In the genomic region with DNA sequence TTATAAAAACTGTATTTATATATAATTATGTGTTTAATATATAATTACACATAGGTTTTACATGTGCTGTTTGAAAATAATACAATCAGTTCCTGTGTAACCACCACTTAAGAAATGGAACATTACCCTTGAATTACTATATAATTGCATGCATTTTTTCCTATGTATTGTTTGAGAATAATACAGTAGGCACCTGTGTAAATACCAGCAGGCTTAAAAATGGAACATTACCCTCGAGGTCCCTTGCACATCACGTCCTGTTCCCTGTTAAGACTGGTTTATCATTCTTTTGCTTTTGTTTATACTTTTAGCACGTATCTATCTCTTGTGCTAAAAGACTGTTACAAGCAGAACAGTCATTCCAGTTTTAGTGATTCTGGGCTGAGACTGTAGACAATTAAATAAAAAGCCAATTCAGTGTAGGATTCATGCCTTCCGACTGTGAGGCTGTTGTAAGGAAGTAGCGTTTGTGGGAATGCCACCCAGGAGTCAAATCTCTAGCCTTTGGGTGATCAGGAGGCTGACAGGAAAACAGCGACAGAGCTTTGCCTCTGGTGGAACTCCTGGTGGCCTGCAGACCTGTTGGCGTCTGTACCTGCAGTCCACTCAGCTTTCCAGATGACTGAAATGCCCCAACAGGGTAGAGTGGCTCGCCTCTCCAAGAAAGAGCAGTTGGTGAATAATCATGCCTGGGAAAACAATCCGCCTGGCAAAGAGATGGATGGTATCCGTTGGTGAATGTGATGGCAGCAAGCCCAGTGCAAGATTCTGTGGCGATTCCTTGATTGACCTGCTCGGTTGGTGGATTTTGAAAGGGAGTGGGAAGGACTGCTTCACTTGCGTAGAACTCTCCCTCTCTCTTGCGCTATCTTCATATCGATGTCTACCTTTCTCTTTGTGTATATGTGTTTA, we compare ENCODE assay signal across 18 cellular contexts. TPM values are rescaled to one million over a fixed set of nuclear protein-coding genes. Genes with fewer than 3 reads are reported as not detected.
DNase-seq lines count a peak whose midpoint lies in the region; FAIRE-seq and TF ChIP-seq lines count a peak whose summit lies in the region.
"Had no signal": no experiment of that assay in that cellular context is flagged by ENCODE, and none has a peak within 500 bp of the region (broad histone marks: within the 10 kb centered on the region; RNA-seq: fewer than 3 reads in every experiment).

No MANE protein-coding gene starts in this region.

- H3K4me1 ChIP-seq in endothelial cell of umbilical vein (ENCODE audit: control insufficient read depth, extremely low read depth, insufficient read depth, low read length) (peaks cover under 1% of the 10 kb centered on the region), BE2C (no peaks in the 10 kb centered on the region), GM23248 (ENCODE audit: insufficient read depth) (no peaks in the 10 kb centered on the region), adrenal gland (replicated peaks in 1 of 2) (no peaks in the 10 kb centered on the region)
- H3K4me1 ChIP-seq: ascending aorta, SJCRH30 had no signal

- CTCF ChIA-PET in endothelial cell of umbilical vein (lab: Charles Lee), result interaction anchor here (0.6 to 1.0 kb wide), 2 partner anchors 21 to 596 kb away, joined by 3 to 4 read pairs; no protein-coding TSS in a partner anchor

- H3F3A ChIP-seq in GM23248 (ENCODE audit: insufficient read depth), result no peaks in the 10 kb centered on the region

- H3K27ac ChIP-seq in endothelial cell of umbilical vein (ENCODE audit: insufficient read depth, low read depth, low read length), result no peak overlapping the region
- H3K27ac ChIP-seq in GM23248, result no peak overlapping the region
- H3K27ac ChIP-seq in adrenal gland, result no peak overlapping the region
- H3K27ac ChIP-seq: ascending aorta, heart right ventricle, left ventricle myocardium inferior, SJCRH30 had no signal

- H4K20me1 ChIP-seq in endothelial cell of umbilical vein (replicated peaks; ENCODE audit: control insufficient read depth, extremely low read depth, insufficient read depth, low read length) (no peaks in the 10 kb centered on the region), GM23248 (ENCODE audit: insufficient read depth) (no peaks in the 10 kb centered on the region)

- no peak for TF ChIP-seq CTCF in endothelial cell of umbilical vein (IDR thresholded peaks at IDR 0.05; ENCODE audit: extremely low read depth in 1 of 2, insufficient read depth in 1 of 2, low read depth in 1 of 2, low read length in 2 of 2)
- no peak for TF ChIP-seq CTCF in BE2C (IDR thresholded peaks at IDR 0.05; ENCODE audit: low read depth, low read length)
- no peak for TF ChIP-seq CTCF in adrenal gland (IDR thresholded peaks at IDR 0.05)

- no peaks in the 10 kb centered on the region for H3K27me3 Mint-ChIP-seq in activated T-cell treated with anti-CD3 and anti-CD28 coated beads, Interleukin-2, amount 50 U/mL, for 24 hours
- H3K27me3 Mint-ChIP-seq: type B pancreatic cell had no signal

- H3K4me3 Mint-ChIP-seq in activated T-cell treated with anti-CD3 and anti-CD28 coated beads, Interleukin-2, amount 50 U/mL, for 24 hours, result no peak overlapping the region
- H3K4me3 Mint-ChIP-seq: neural crest cell, type B pancreatic cell had no signal

- H3K4me1 Mint-ChIP-seq in activated T-cell treated with anti-CD3 and anti-CD28 coated beads, Interleukin-2, amount 50 U/mL, for 24 hours (ENCODE audit: low read depth), result peaks cover 5% of the 10 kb centered on the region

- no peak overlapping the region for H3K4me2 ChIP-seq in endothelial cell of umbilical vein (ENCODE audit: insufficient read depth, low read length)
- H3K4me2 ChIP-seq in GM23248 (ENCODE audit: unreplicated experiment), result no peak overlapping the region

- H3K4me3 ChIP-seq in endothelial cell of umbilical vein (replicated peaks in 1 of 3; ENCODE audit: insufficient read depth in 1 of 3, low read depth in 1 of 3, low read length in 3 of 3), result no peak overlapping the region
- H3K4me3 ChIP-seq in BE2C (ENCODE audit: low read depth, low read length), result no peak overlapping the region
- no peak overlapping the region for H3K4me3 ChIP-seq in GM23248
- H3K4me3 ChIP-seq in adrenal gland, result no peak overlapping the region
- H3K4me3 ChIP-seq: ascending aorta, heart right ventricle, left ventricle myocardium inferior, SJCRH30 had no signal

- no peaks in the 10 kb centered on the region for H3K9me2 ChIP-seq in GM23248 (ENCODE audit: insufficient read depth)

- H3K9me3 ChIP-seq in endothelial cell of umbilical vein (replicated peaks; ENCODE audit: control insufficient read depth, insufficient read depth, low read length) (no peaks in the 10 kb centered on the region), BE2C (no peaks in the 10 kb centered on the region), GM23248 (ENCODE audit: low read depth) (no peaks in the 10 kb centered on the region), adrenal gland (replicated peaks in 1 of 3) (no peaks in the 10 kb centered on the region)
- H3K9me3 ChIP-seq: SJCRH30 had no signal

- H3K9me3 Mint-ChIP-seq in activated T-cell treated with anti-CD3 and anti-CD28 coated beads, Interleukin-2, amount 50 U/mL, for 24 hours, result peaks cover 9% of the 10 kb centered on the region

- dilution Hi-C loops in endothelial cell of umbilical vein (cut with MboI; ENCODE audit: extremely low pct_ligation_motif_present, low sequenced_read_pairs), result no loop called here

- 73 to 82% methylated on average over 15 of the region's 15 CpGs for WGBS in GM23248 (ENCODE audit: low coverage in 1 of 2, low lambda C conversion rate in 2 of 2, missing lambda C conversion rate in 2 of 2), 2 experiments
- 84 to 88% (median 86%) methylated on average over 14 to 15 of the region's 15 CpGs for WGBS in adrenal gland, 4 donors

- H3K36me3 Mint-ChIP-seq in activated T-cell treated with anti-CD3 and anti-CD28 coated beads, Interleukin-2, amount 50 U/mL, for 24 hours (ENCODE audit: low read depth), result peaks cover 13% of the 10 kb centered on the region

- BruUV-seq in endothelial cell of umbilical vein (replicated peaks; lab: Mats Ljungman, UMichigan), result TSS peak; percentile 27

- H3K9ac ChIP-seq in endothelial cell of umbilical vein (replicated peaks; ENCODE audit: extremely low read depth, insufficient read depth, low read length), result no peak overlapping the region
- no peak overlapping the region for H3K9ac ChIP-seq in GM23248

- DNase-seq in A172 (ENCODE audit: low spot score) (peak; percentile 63), NCI-H1092 treated with DMSO at 0.1 percent for 48 hours (lab: John Stamatoyannopoulos, UW) (peak; percentile 98), NCI-H345 treated with DMSO at 0.1 percent for 48 hours (lab: John Stamatoyannopoulos, UW; ENCODE audit: unreplicated experiment) (peak; percentile 98), endothelial cell of umbilical vein (ENCODE audit: low read depth, low spot score) (peak; percentile 37), BE2C (no peak), GM23248 (no peak), adrenal gland (no peak)
- DNase-seq in activated T-cell treated with anti-CD3 and anti-CD28 coated beads, Interleukin-2, amount 50 U/mL, for 24 hours, result no peak
- DNase-seq: activated CD4-positive, CD25-positive, alpha-beta regulatory T cell treated with anti-CD3 and anti-CD28 coated beads, Interleukin-2, amount 50 U/mL, for 72 hours; activated T-cell treated with anti-CD3 and anti-CD28 coated beads, Interleukin-2, amount 50 U/mL, for 48 hours; effector CD8-positive, alpha-beta T cell; heart right ventricle; NCI-H1694; SJCRH30 had no signal

- no peaks in the 10 kb centered on the region for H3K36me3 ChIP-seq in endothelial cell of umbilical vein (ENCODE audit: control insufficient read depth in 2 of 2, extremely low read depth in 1 of 2, insufficient read depth in 2 of 2, low read length in 2 of 2)
- H3K36me3 ChIP-seq in BE2C, result no peaks in the 10 kb centered on the region
- no peaks in the 10 kb centered on the region for H3K36me3 ChIP-seq in GM23248 (ENCODE audit: low read depth)
- no peaks in the 10 kb centered on the region for H3K36me3 ChIP-seq in adrenal gland (replicated peaks in 1 of 2)
- H3K36me3 ChIP-seq: ascending aorta, heart right ventricle, left ventricle myocardium inferior, SJCRH30 had no signal

- H3K27me3 ChIP-seq in endothelial cell of umbilical vein (ENCODE audit: control insufficient read depth in 2 of 2, insufficient read depth in 2 of 2, low read length in 2 of 2) (no peaks in the 10 kb centered on the region), BE2C (no peaks in the 10 kb centered on the region), GM23248 (replicated peaks; ENCODE audit: insufficient read depth) (no peaks in the 10 kb centered on the region), adrenal gland (no peaks in the 10 kb centered on the region)
- H3K27me3 ChIP-seq: ascending aorta, heart right ventricle, SJCRH30 had no signal

- H3K79me2 ChIP-seq in endothelial cell of umbilical vein (ENCODE audit: control insufficient read depth, insufficient read depth, low read length) (no peaks in the 10 kb centered on the region), GM23248 (ENCODE audit: insufficient read depth) (no peaks in the 10 kb centered on the region)

- no peak for FAIRE-seq in endothelial cell of umbilical vein (lab: Jason Lieb, UNC)

- H3K27ac Mint-ChIP-seq in activated T-cell treated with anti-CD3 and anti-CD28 coated beads, Interleukin-2, amount 50 U/mL, for 24 hours, result no peak overlapping the region
- H3K27ac Mint-ChIP-seq: type B pancreatic cell had no signal

- in situ Hi-C loops in GM23248 (cut with MboI), result no loop called here

- intact Hi-C loops in endothelial cell of umbilical vein (cut with micrococcal nuclease) (no loop called here), adrenal gland (cut with DNase I) (no loop called here)

- no peak overlapping the region for H2AFZ ChIP-seq in endothelial cell of umbilical vein (ENCODE audit: low read depth, low read length)
- H2AFZ ChIP-seq in GM23248, result no peak overlapping the region

- TF ChIP-seq POLR2A in endothelial cell of umbilical vein (IDR thresholded peaks at IDR 0.05; ENCODE audit: low read depth, low read length) (no peak), adrenal gland (IDR thresholded peaks at IDR 0.05) (no peak)

- H3K9me1 ChIP-seq in endothelial cell of umbilical vein (replicated peaks; ENCODE audit: control insufficient read depth, extremely low read depth, insufficient read depth, low read length), result no peaks in the 10 kb centered on the region

- POLR2A ChIA-PET in endothelial cell of umbilical vein (lab: Charles Lee), result interaction anchor here (0.6 kb wide), 1 partner anchor 20 kb away, joined by 9 read pairs; no protein-coding TSS in a partner anchor

RNA-seq across cellular contexts. Expression of a gene that starts 58.0 kb away (rescaled TPM):
- 5.0 and 5.2 TPM in 2 replicates for total RNA-seq in A172 (2014; rRNA removed; shearing (Covaris generic))
- total RNA-seq in endothelial cell of umbilical vein (12.8 and 14.7 TPM in 2 replicates), adrenal gland (10 to 100 TPM in 4 of 8 donors, 1 to 10 TPM in 4; 7.1 to 21.0 (median 12.4) TPM)
- polyA plus RNA-seq in endothelial cell of umbilical vein (3.1 and 3.3 TPM in 2 replicates), GM23248 (2016; fragmentation: Nextera tagmentation; extraction: Ambion mirVana) (0.29 and 0.43 TPM in 2 replicates), adrenal gland (1 to 10 TPM; 1.0 to 3.1 (median 1.7) TPM)
- 3.1 TPM in 2 replicates for polyA plus RNA-seq in endothelial cell of umbilical vein (2011; cell fraction: cytosol; rRNA removed)
- polyA plus RNA-seq in endothelial cell of umbilical vein (2011; cell fraction: nucleus; rRNA removed), result 10.4 and 11.1 TPM in 2 replicates
- 2.6 and 2.7 TPM in 2 replicates for polyA plus RNA-seq in endothelial cell of umbilical vein (2012)
- 17.3 and 23.6 TPM in 2 replicates for polyA minus RNA-seq in endothelial cell of umbilical vein
- not detected for polyA minus RNA-seq in endothelial cell of umbilical vein (2011; cell fraction: cytosol; rRNA and poly(A)+ RNA removed)
- 63.5 and 66.6 TPM in 2 replicates for polyA minus RNA-seq in endothelial cell of umbilical vein (2011; cell fraction: nucleus; rRNA and poly(A)+ RNA removed)
- 2.1 TPM for polyA plus RNA-seq in BE2C (2012; ENCODE audit: insufficient read depth, insufficient read length, low read depth)
- total RNA-seq in GM23248 (2014; rRNA removed; shearing (Covaris generic)), result 1.2 and 2.0 TPM in 2 replicates

Comparison
In these comparisons a context has a peak if more than half of its experiments do, and no peak if none do; other contexts are left out.
1. DNase-seq: peak in A172 (single experiment), NCI-H1092 treated with DMSO at 0.1 percent for 48 hours (single experiment), NCI-H345 treated with DMSO at 0.1 percent for 48 hours (single experiment) and endothelial cell of umbilical vein (single experiment); none in BE2C (single experiment), GM23248 (single experiment), activated T-cell treated with anti-CD3 and anti-CD28 coated beads, Interleukin-2, amount 50 U/mL, for 24 hours (single experiment) and adrenal gland (0 of 7).